7 cellular contexts compared by ENCODE assay signal in genomic region chr1:160933305-160933704, GRCh38. TPM values are rescaled to one million over a fixed set of nuclear protein-coding genes. Genes with fewer than 3 reads are reported as not detected.
"Had no signal": no experiment of that assay in that cellular context is flagged by ENCODE, and none has a peak within 500 bp of the region (broad histone marks: within the 10 kb centered on the region; RNA-seq: fewer than 3 reads in every experiment).

No MANE protein-coding gene starts in this region.

RNA-seq across cellular contexts. Expression of gene ITLN2, which starts 21.3 kb away (rescaled TPM):
- total RNA-seq: GM23248, H4, HFFc6 had no signal
- polyA plus RNA-seq: GM23248 had no signal

RNA-seq across cellular contexts. Expression of gene ITLN1, which starts 48.3 kb away (rescaled TPM):
- total RNA-seq: GM23248, GM23338, H1, H4, H7, H9, HFFc6 had no signal
- polyA plus RNA-seq: GM23248, GM23338, H1 had no signal
